Comparison of ENCODE assay signal across 9 cellular contexts in the genomic region with DNA sequence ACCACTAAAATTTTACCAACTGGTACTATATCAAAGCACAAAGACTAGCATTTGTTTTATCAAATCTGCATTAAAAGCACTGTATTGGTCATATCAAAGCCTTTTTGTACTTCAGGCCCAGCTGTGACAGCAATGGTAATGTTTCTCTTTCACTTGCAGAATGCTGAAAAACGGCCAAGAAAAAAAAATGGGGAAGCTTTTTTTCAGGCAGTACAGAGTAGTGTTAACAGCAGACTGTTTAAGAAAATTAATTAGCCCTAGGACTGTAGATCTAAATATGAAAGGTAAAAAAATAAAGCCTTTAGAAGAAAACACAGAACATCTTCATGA. TPM values are rescaled to one million over a fixed set of nuclear protein-coding genes. Genes with fewer than 3 reads are reported as not detected.
DNase-seq lines count a peak whose midpoint lies in the region; ATAC-seq, FAIRE-seq and TF ChIP-seq lines count a peak whose summit lies in the region.
"Had no signal": no experiment of that assay in that cellular context is flagged by ENCODE, and none has a peak within 500 bp of the region (broad histone marks: within the 10 kb centered on the region; RNA-seq: fewer than 3 reads in every experiment).

No MANE protein-coding gene starts in this region.

- H3K36me3 ChIP-seq in astrocyte (ENCODE audit: insufficient read depth, low read length) (no peaks in the 10 kb centered on the region), right lobe of liver (no peaks in the 10 kb centered on the region), uterus (no peaks in the 10 kb centered on the region)

- peak overlapping the region; percentile 37 for H3K4me3 Mint-ChIP-seq in astrocyte (ENCODE audit: unreplicated experiment)

- no peak overlapping the region for H2AFZ ChIP-seq in astrocyte (ENCODE audit: low read depth, low read length)

- peak; percentile 22 for DNase-seq in G401 (ENCODE audit: low spot score)
- DNase-seq in astrocyte (ENCODE audit: low read depth), result peak; percentile 70
- DNase-seq in right lobe of liver, result no peak
- DNase-seq in uterus, result no peak
- no peak for DNase-seq in D341Med (ENCODE audit: low spot score)
- no peak for DNase-seq in NCI-H128 (lab: John Stamatoyannopoulos, UW; ENCODE audit: unreplicated experiment)

- H3K9me3 ChIP-seq in astrocyte (ENCODE audit: insufficient read depth, low read depth, low read length), result no peaks in the 10 kb centered on the region
- no peaks in the 10 kb centered on the region for H3K9me3 ChIP-seq in right lobe of liver
- H3K9me3 ChIP-seq in uterus, result no peaks in the 10 kb centered on the region

- no peak for TF ChIP-seq POLR2A in right lobe of liver (IDR thresholded peaks at IDR 0.05)
- TF ChIP-seq POLR2A in uterus (IDR thresholded peaks at IDR 0.05), result no peak

- H3K27ac Mint-ChIP-seq in astrocyte (ENCODE audit: unreplicated experiment), result peak overlapping the region; percentile 82

- no peak for FAIRE-seq in astrocyte (lab: Jason Lieb, UNC)

- peaks cover 95% of the 10 kb centered on the region for H3K79me2 ChIP-seq in astrocyte (ENCODE audit: insufficient read depth, low read length)

- H3K4me2 ChIP-seq in astrocyte (ENCODE audit: low read length), result peak overlapping the region; percentile 73

- H3K9me3 Mint-ChIP-seq in astrocyte (ENCODE audit: unreplicated experiment), result no peaks in the 10 kb centered on the region
- H3K9me3 Mint-ChIP-seq: central memory CD8-positive, alpha-beta T cell had no signal

- H3K9ac ChIP-seq in astrocyte (ENCODE audit: low read length), result no peak overlapping the region

- H3K4me1 ChIP-seq in astrocyte (ENCODE audit: insufficient read depth, low read length), result peaks cover 10% of the 10 kb centered on the region
- H3K4me1 ChIP-seq in right lobe of liver, result peaks cover 0 to 13% (median 10%) of the 10 kb centered on the region in 4 donors
- no peaks in the 10 kb centered on the region for H3K4me1 ChIP-seq in uterus

- H3K27me3 ChIP-seq in astrocyte (ENCODE audit: insufficient read depth, low read length) (no peaks in the 10 kb centered on the region), right lobe of liver (no peaks in the 10 kb centered on the region), uterus (no peaks in the 10 kb centered on the region)

- peak; percentile 53 for ATAC-seq in HG03571 (IDR thresholded peaks at IDR 0.05; ENCODE audit: unreplicated experiment)
- peak; percentile 73 to 90 (median 82) for ATAC-seq in right lobe of liver
- no peak for ATAC-seq in HG03025 (IDR thresholded peaks at IDR 0.05; ENCODE audit: low FRiP score, unreplicated experiment)

- WGBS in right lobe of liver (ENCODE audit: insufficient coverage, low coverage, low lambda C conversion rate, missing lambda C conversion rate), result 0% methylated on average over 1 of the region's 1 CpG

- H3K36me3 Mint-ChIP-seq in astrocyte (ENCODE audit: low read depth, unreplicated experiment), result peaks cover 3% of the 10 kb centered on the region

- no peak overlapping the region for H3K27ac ChIP-seq in astrocyte (ENCODE audit: low read depth, low read length)
- peak overlapping the region; percentile 35 to 52 (median 44) for H3K27ac ChIP-seq in right lobe of liver
- peak overlapping the region; percentile 38 to 74 for H3K27ac ChIP-seq in uterus

- peaks cover 84% of the 10 kb centered on the region for H4K20me1 ChIP-seq in astrocyte (ENCODE audit: insufficient read depth, low read length)

- H3K4me1 Mint-ChIP-seq in astrocyte (ENCODE audit: low read depth, unreplicated experiment), result peaks cover 32% of the 10 kb centered on the region

- in situ Hi-C loops in G401 (cut with HindIII; ENCODE audit: low sequenced_read_pairs), result no loop called here

- no peaks in the 10 kb centered on the region for H3K27me3 Mint-ChIP-seq in astrocyte (ENCODE audit: low read depth, unreplicated experiment)
- H3K27me3 Mint-ChIP-seq: central memory CD8-positive, alpha-beta T cell had no signal

- intact Hi-C loops in right lobe of liver (cut with DNase I), result no loop called here
- intact Hi-C loops in uterus (cut with DNase I; ENCODE audit: low total_unique reads), result no loop called here

- H3K4me3 ChIP-seq in astrocyte (ENCODE audit: insufficient read depth, low read depth, low read length) (no peak overlapping the region), right lobe of liver (peak overlapping the region in 2 of 3 donors; percentile 21 to 28), uterus (no peak overlapping the region)

- TF ChIP-seq CTCF in astrocyte (IDR thresholded peaks at IDR 0.05; ENCODE audit: insufficient read depth, low read depth, low read length) (no peak), right lobe of liver (IDR thresholded peaks at IDR 0.05) (no peak), uterus (IDR thresholded peaks at IDR 0.05) (no peak)

RNA-seq across cellular contexts. Expression of gene DENND5A, which starts 33.3 kb away (rescaled TPM):
- 60.9 and 72.0 TPM in 2 replicates for total RNA-seq in G401 (2014; rRNA removed; shearing (Covaris generic))
- total RNA-seq in astrocyte (147 and 156 TPM in 2 replicates), right lobe of liver (10 to 100 TPM; 14.4 to 38.7 (median 20.4) TPM), uterus (100 to 1,000 TPM in 2 of 4 donors, 10 to 100 TPM in 2; 60.0 to 199 (median 99.4) TPM)

Comparison
In these comparisons a context has a peak if more than half of its experiments do, and no peak if none do; other contexts are left out.
1. DNase-seq: peak in G401 (single experiment) and astrocyte (single experiment); none in right lobe of liver (0 of 3), uterus (0 of 2), D341Med (single experiment) and NCI-H128 (single experiment).
2. H3K4me3 ChIP-seq: peak in right lobe of liver (2 of 3); none in astrocyte (single experiment) and uterus (0 of 2).